ENCODE assay signal across 11 cellular contexts in the genomic region with DNA sequence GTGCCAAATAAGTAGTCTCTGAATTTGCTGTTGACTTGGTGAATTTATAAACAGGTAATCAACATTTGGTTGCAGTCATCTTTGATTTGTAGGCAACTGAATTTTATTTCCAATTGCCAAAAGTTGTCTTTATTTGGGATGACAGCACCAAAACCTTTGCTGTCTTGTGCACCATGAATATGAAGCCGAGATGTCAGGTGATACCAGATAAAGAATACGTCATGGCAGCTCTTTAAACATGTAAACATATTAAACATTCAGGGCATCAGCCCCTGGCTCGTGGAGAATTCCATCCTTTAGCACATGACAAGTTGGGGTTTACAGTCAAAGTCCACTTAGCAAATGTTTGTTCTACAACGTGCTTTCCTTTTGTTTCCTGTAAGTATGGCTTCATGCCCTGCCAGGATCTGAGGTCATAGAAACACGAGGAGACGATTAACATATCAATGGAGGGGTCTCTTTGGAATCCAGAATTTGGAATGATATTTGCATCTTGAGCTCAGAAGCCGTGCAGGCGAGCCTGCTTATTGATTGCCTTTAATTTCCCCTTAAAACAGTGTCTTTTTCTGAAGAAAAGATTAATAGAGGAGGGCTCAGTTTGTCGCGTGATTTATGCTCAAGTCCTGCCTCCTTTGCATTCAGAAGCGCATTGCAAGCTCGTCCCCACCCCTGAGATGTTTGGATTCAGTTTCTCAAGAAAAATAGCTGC.
DNase-seq lines count a peak whose midpoint lies in the region; ATAC-seq, FAIRE-seq and TF ChIP-seq lines count a peak whose summit lies in the region.
"Had no signal": no experiment of that assay in that cellular context is flagged by ENCODE, and none has a peak within 500 bp of the region (broad histone marks: within the 10 kb centered on the region; RNA-seq: fewer than 3 reads in every experiment).

No MANE protein-coding gene starts in this region.

- no peak for TF ChIP-seq CTCF in GM12878 (IDR thresholded peaks at IDR 0.05 in 2 of 3, conservative IDR thresholded peaks at IDR 0.05 in 1 of 3; ENCODE audit: control insufficient read depth in 2 of 3, extremely low read depth in 1 of 3, insufficient read depth in 1 of 3, low read depth in 3 of 3, low read length in 3 of 3)
- no peak for TF ChIP-seq CTCF in right lobe of liver (IDR thresholded peaks at IDR 0.05)
- TF ChIP-seq CTCF in right atrium auricular region (IDR thresholded peaks at IDR 0.05): no peak

- H3K9ac ChIP-seq in GM12878 (ENCODE audit: control insufficient read depth, insufficient read depth, low read length): no peak overlapping the region

- no peaks in the 10 kb centered on the region for H3K27me3 Mint-ChIP-seq in activated CD4-positive, alpha-beta memory T cell treated with anti-CD3 and anti-CD28 coated beads for 36 hours
- H3K27me3 Mint-ChIP-seq: activated CD8-positive, alpha-beta memory T cell treated with anti-CD3 and anti-CD28 coated beads, Interleukin-2, amount 10 ng/mL, durations not matched to agents 7 days and 5 days; CD4-positive, alpha-beta memory T cell had no signal

- H3K27ac ChIP-seq in GM12878 (ENCODE audit: control insufficient read depth, insufficient read depth): no peak overlapping the region
- H3K27ac ChIP-seq in right lobe of liver: peak overlapping the region; percentile 58 to 91 (median 86)
- H3K27ac ChIP-seq in right atrium auricular region: no peak overlapping the region
- H3K27ac ChIP-seq: gastrocnemius medialis had no signal

- intact Hi-C loops in GM12878 (cut with micrococcal nuclease; ENCODE audit: unreplicated experiment) (no loop called here), right lobe of liver (cut with DNase I) (no loop called here)
- intact Hi-C loops in activated CD4-positive, alpha-beta memory T cell treated with anti-CD3 and anti-CD28 coated beads for 36 hours (cut with micrococcal nuclease): no loop called here

- no peaks in the 10 kb centered on the region for H4K20me1 ChIP-seq in GM12878 (ENCODE audit: control insufficient read depth, insufficient read depth)

- H3K27me3 ChIP-seq in MG63: no peaks in the 10 kb centered on the region
- H3K27me3 ChIP-seq in GM12878 (replicated peaks in 1 of 2; ENCODE audit: control insufficient read depth in 2 of 2, insufficient read depth in 2 of 2, low read length in 1 of 2): no peaks in the 10 kb centered on the region
- H3K27me3 ChIP-seq in right lobe of liver: no peaks in the 10 kb centered on the region
- no peaks in the 10 kb centered on the region for H3K27me3 ChIP-seq in right atrium auricular region
- H3K27me3 ChIP-seq: gastrocnemius medialis had no signal

- no peak overlapping the region for H3K4me3 Mint-ChIP-seq in activated CD4-positive, alpha-beta memory T cell treated with anti-CD3 and anti-CD28 coated beads for 36 hours
- H3K4me3 Mint-ChIP-seq: activated CD8-positive, alpha-beta memory T cell treated with anti-CD3 and anti-CD28 coated beads, Interleukin-2, amount 10 ng/mL, durations not matched to agents 7 days and 5 days; CD4-positive, alpha-beta memory T cell had no signal

- peaks cover 4% of the 10 kb centered on the region for H3K4me1 Mint-ChIP-seq in activated CD4-positive, alpha-beta memory T cell treated with anti-CD3 and anti-CD28 coated beads for 36 hours (ENCODE audit: low read depth)

- no peak overlapping the region for H3K4me2 ChIP-seq in GM12878 (ENCODE audit: control insufficient read depth, insufficient read depth)

- TF ChIP-seq EP300 in GM12878 (IDR thresholded peaks at IDR 0.05; ENCODE audit: borderline replicate concordance in 1 of 2, control insufficient read depth in 1 of 2, low read depth in 2 of 2, low read length in 2 of 2): no peak

- DNase-seq in AG08395 (ENCODE audit: low spot score): peak; percentile 26
- peak; percentile 33 for DNase-seq in MG63
- DNase-seq in GM12878 (ENCODE audit: low read depth, low spot score): no peak
- peak in 2 of 3 donors; percentile 29 to 63 for DNase-seq in right lobe of liver
- DNase-seq in activated naive CD4-positive, alpha-beta T cell treated with anti-CD3 and anti-CD28 coated beads, Interleukin-2, amount 50 U/mL, for 72 hours (ENCODE audit: low spot score in 2 of 2): no peak
- DNase-seq in activated CD4-positive, alpha-beta memory T cell treated with anti-CD3 and anti-CD28 coated beads for 36 hours: no peak
- DNase-seq in right atrium auricular region (ENCODE audit: low spot score): no peak
- DNase-seq: activated CD8-positive, alpha-beta memory T cell treated with anti-CD3 and anti-CD28 coated beads, Interleukin-2, amount 10 ng/mL, durations not matched to agents 7 days and 5 days; CD4-positive, alpha-beta memory T cell; gastrocnemius medialis had no signal

- H3K4me3 ChIP-seq in MG63 (no peak overlapping the region), GM12878 (no peak overlapping the region), right lobe of liver (peak overlapping the region in 2 of 3 donors; percentile 17 to 26), right atrium auricular region (no peak overlapping the region)
- H3K4me3 ChIP-seq: gastrocnemius medialis had no signal

- TF ChIP-seq POLR2A in GM12878 (IDR thresholded peaks at IDR 0.05; ENCODE audit: low read depth, low read length): no peak
- TF ChIP-seq POLR2A in right lobe of liver (IDR thresholded peaks at IDR 0.05): no peak

- H3K9me3 ChIP-seq in MG63 (no peaks in the 10 kb centered on the region), GM12878 (replicated peaks; ENCODE audit: control insufficient read depth, insufficient read depth, low read length) (no peaks in the 10 kb centered on the region), right lobe of liver (no peaks in the 10 kb centered on the region), right atrium auricular region (no peaks in the 10 kb centered on the region)
- H3K9me3 ChIP-seq: gastrocnemius medialis had no signal

- POLR2A ChIA-PET in GM12878 (lab: Charles Lee): interaction anchor here (1.0 kb wide), 1 partner anchor 10 kb away, joined by 4 read pairs; no protein-coding TSS in a partner anchor
- POLR2A ChIA-PET in activated CD4-positive, alpha-beta memory T cell treated with anti-CD3 and anti-CD28 coated beads for 36 hours (lab: Charles Lee): no interaction called here

- ATAC-seq in GM12878 (no peak), right lobe of liver (peak; percentile 76 to 91 (median 79)), GM21786 (IDR thresholded peaks at IDR 0.05; ENCODE audit: unreplicated experiment) (no peak)
- ATAC-seq in activated naive CD4-positive, alpha-beta T cell treated with anti-CD3 and anti-CD28 coated beads, Interleukin-2, amount 50 U/mL, for 72 hours: no peak
- ATAC-seq: activated CD8-positive, alpha-beta memory T cell treated with anti-CD3 and anti-CD28 coated beads, Interleukin-2, amount 10 ng/mL, durations not matched to agents 7 days and 5 days; gastrocnemius medialis had no signal

- H3K4me1 ChIP-seq in GM12878 (ENCODE audit: control insufficient read depth, insufficient read depth, low read length) (peaks cover 7% of the 10 kb centered on the region; the same call in 1 of the 2 replicates), right lobe of liver (peaks cover 0 to 15% (median 4%) of the 10 kb centered on the region in 4 donors), right atrium auricular region (peaks cover 0 to 8% of the 10 kb centered on the region in 2 donors)
- H3K4me1 ChIP-seq: gastrocnemius medialis had no signal

- RAD21 ChIA-PET in GM12878 (lab: Charles Lee; ENCODE audit: unreplicated experiment): interaction anchor here (0.9 to 1.8 kb wide), 2 partner anchors 13 to 64 kb away, joined by 3 to 4 read pairs; no protein-coding TSS in a partner anchor

- SMC1A ChIA-PET in GM12878 (lab: Charles Lee; ENCODE audit: uncharacterized antibody, unreplicated experiment): interaction anchor here (0.8 to 1.6 kb wide), 6 partner anchors 9 to 135 kb away, joined by 3 to 4 read pairs (median 4); no protein-coding TSS in a partner anchor

- in situ Hi-C loops in GM12878 (cut with MboI): no loop called here

- H3K27ac Mint-ChIP-seq in activated naive CD4-positive, alpha-beta T cell treated with anti-CD3 and anti-CD28 coated beads, Interleukin-2, amount 50 U/mL, for 72 hours: no peak overlapping the region
- no peak overlapping the region for H3K27ac Mint-ChIP-seq in activated CD4-positive, alpha-beta memory T cell treated with anti-CD3 and anti-CD28 coated beads for 36 hours
- H3K27ac Mint-ChIP-seq: activated CD8-positive, alpha-beta memory T cell treated with anti-CD3 and anti-CD28 coated beads, Interleukin-2, amount 10 ng/mL, durations not matched to agents 7 days and 5 days had no signal

- BruUV-seq in GM12878 (replicated peaks; lab: Mats Ljungman, UMichigan): no TSS peak

- H2AFZ ChIP-seq in GM12878 (ENCODE audit: control insufficient read depth, low read depth, low read length): no peak overlapping the region

- no peak for FAIRE-seq in GM12878 (lab: Jason Lieb, UNC)

- no peaks in the 10 kb centered on the region for H3K36me3 Mint-ChIP-seq in activated naive CD4-positive, alpha-beta T cell treated with anti-CD3 and anti-CD28 coated beads, Interleukin-2, amount 50 U/mL, for 72 hours
- H3K36me3 Mint-ChIP-seq in activated CD4-positive, alpha-beta memory T cell treated with anti-CD3 and anti-CD28 coated beads for 36 hours: no peaks in the 10 kb centered on the region
- H3K36me3 Mint-ChIP-seq: activated CD8-positive, alpha-beta memory T cell treated with anti-CD3 and anti-CD28 coated beads, Interleukin-2, amount 10 ng/mL, durations not matched to agents 7 days and 5 days; CD4-positive, alpha-beta memory T cell had no signal

- H3K79me2 ChIP-seq in GM12878 (ENCODE audit: control insufficient read depth, insufficient read depth, low read length): no peaks in the 10 kb centered on the region

- H3K36me3 ChIP-seq in MG63 (no peaks in the 10 kb centered on the region), GM12878 (ENCODE audit: control insufficient read depth in 2 of 2, insufficient read depth in 2 of 2, low read length in 1 of 2) (no peaks in the 10 kb centered on the region), right lobe of liver (no peaks in the 10 kb centered on the region), right atrium auricular region (no peaks in the 10 kb centered on the region)
- H3K36me3 ChIP-seq: gastrocnemius medialis had no signal

- WGBS in GM12878 (ENCODE audit: insufficient coverage, insufficient replicate concordance, low lambda C conversion rate, missing lambda C conversion rate): 61% methylated on average over 12 of the region's 12 CpGs
- WGBS in right lobe of liver (ENCODE audit: insufficient coverage, low coverage, low lambda C conversion rate, missing lambda C conversion rate): 15% methylated on average over 12 of the region's 12 CpGs

- H3K9me3 Mint-ChIP-seq in activated naive CD4-positive, alpha-beta T cell treated with anti-CD3 and anti-CD28 coated beads, Interleukin-2, amount 50 U/mL, for 72 hours: no peaks in the 10 kb centered on the region
- H3K9me3 Mint-ChIP-seq in activated CD4-positive, alpha-beta memory T cell treated with anti-CD3 and anti-CD28 coated beads for 36 hours: no peaks in the 10 kb centered on the region

- CTCF ChIA-PET in GM12878 (lab: Yijun Ruan, JAX): interaction anchor here (1.0 kb wide), 1 partner anchor 8 kb away, joined by 4 read pairs; no protein-coding TSS in a partner anchor
- CTCF ChIA-PET in activated CD4-positive, alpha-beta memory T cell treated with anti-CD3 and anti-CD28 coated beads for 36 hours (lab: Charles Lee): interaction anchor here (1.1 kb wide), 1 partner anchor 109 kb away, joined by 3 read pairs; no protein-coding TSS in a partner anchor

- TF ChIP-seq RAD21 in GM12878 (IDR thresholded peaks at IDR 0.05; ENCODE audit: insufficient read depth, low read depth, low read length): no peak

Comparison
In these comparisons a context has a peak if more than half of its experiments do, and no peak if none do; other contexts are left out.
1. DNase-seq: peak in AG08395 (single experiment), MG63 (single experiment) and right lobe of liver (2 of 3); none in GM12878 (single experiment), activated naive CD4-positive, alpha-beta T cell treated with anti-CD3 and anti-CD28 coated beads, Interleukin-2, amount 50 U/mL, for 72 hours (0 of 2), activated CD4-positive, alpha-beta memory T cell treated with anti-CD3 and anti-CD28 coated beads for 36 hours (single experiment) and right atrium auricular region (single experiment).
2. H3K4me3 ChIP-seq: peak in right lobe of liver (2 of 3); none in MG63 (single experiment), GM12878 (single experiment) and right atrium auricular region (0 of 2).
3. ATAC-seq: peak in right lobe of liver (4 of 4); none in GM12878 (single experiment), activated naive CD4-positive, alpha-beta T cell treated with anti-CD3 and anti-CD28 coated beads, Interleukin-2, amount 50 U/mL, for 72 hours (0 of 2) and GM21786 (single experiment).
4. H3K27ac ChIP-seq: peak in right lobe of liver (3 of 3); none in GM12878 (single experiment) and right atrium auricular region (0 of 2).